1 cellular context compared by ENCODE assay signal in the genomic region with DNA sequence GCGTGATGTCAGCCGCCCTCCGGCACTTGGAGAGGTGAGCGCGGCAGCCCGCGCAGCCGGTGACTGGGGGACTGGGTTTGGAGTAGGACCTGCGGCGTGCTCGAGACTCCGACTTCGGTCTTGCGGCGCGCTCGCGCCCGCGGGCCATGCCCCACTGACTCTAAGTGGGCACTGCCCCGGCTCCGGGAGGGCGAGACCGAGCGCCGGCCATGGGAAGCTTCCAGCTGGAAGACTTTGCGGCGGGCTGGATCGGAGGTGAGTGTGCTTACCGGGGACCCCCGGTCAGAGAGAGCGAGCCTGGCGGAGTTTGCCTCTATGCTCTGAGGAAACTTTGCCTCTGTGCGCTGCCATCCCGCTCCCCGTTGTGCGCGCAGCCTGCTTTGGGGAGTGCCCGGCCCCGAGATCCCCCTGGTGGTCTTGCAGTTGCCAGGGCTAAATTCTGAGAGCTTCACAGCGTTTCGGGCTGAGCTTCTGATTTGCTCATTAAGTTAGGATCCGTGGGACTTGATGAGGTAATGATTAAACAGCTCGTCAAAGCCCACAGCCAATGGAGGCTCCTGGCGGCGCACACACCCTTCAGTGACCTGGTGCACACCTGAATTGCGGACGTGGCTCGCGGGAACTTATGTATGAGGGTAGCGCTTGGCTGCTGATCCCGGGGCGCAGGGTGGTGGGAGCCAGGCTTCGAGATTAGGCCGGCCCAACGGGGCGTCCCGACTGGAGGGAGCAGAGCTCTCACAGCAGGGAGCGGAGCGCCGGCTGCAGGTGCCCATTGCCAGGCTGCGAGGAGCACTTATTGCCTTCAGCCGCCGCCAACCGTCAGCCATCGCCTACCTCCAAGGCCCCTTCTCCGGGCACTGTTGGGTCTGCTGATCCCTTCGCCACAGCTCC.
A peak's percentile ranks its signal among the peaks of the same experiment; 100 is the strongest.
TF ChIP-seq lines count a peak whose summit lies in the region.

A gene with protein sequence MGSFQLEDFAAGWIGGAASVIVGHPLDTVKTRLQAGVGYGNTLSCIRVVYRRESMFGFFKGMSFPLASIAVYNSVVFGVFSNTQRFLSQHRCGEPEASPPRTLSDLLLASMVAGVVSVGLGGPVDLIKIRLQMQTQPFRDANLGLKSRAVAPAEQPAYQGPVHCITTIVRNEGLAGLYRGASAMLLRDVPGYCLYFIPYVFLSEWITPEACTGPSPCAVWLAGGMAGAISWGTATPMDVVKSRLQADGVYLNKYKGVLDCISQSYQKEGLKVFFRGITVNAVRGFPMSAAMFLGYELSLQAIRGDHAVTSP (plus strand): TSS at position 25 of the 891 bp plus-strand sequence. CDS start 185 bp downstream, at position 210.

TF ChIP-seq in H1, 55 proteins besides CTCF, POLR2A, EP300 and RAD21:
- TF ChIP-seq ZNF274 (IDR thresholded peaks at IDR 0.05; ENCODE audit: borderline replicate concordance, extremely low read depth, low read length) (no peak), GABPA (IDR thresholded peaks at IDR 0.05; ENCODE audit: borderline replicate concordance, insufficient read depth, low read length) (peak; percentile 47; the same call in 1 of the 2 replicates), SIN3A (conservative IDR thresholded peaks at IDR 0.05 in 1 of 2, IDR thresholded peaks at IDR 0.05 in 1 of 2; ENCODE audit: low read depth in 1 of 2, low read length in 2 of 2) (0 out of 4 replicates have a peak, but pooled peaks of 1 of the 2 experiments have one; percentile 64), ASH2L (IDR thresholded peaks at IDR 0.05; ENCODE audit: low read length) (peak; percentile 88), RNF2 (IDR thresholded peaks at IDR 0.05; ENCODE audit: borderline replicate concordance, low read depth, low read length, missing control alignments, poor library complexity, severe bottlenecking) (peak; percentile 31), TAF1 (IDR thresholded peaks at IDR 0.05; ENCODE audit: low read depth, low read length) (0 out of 2 replicates have a peak, but pooled peaks have one; percentile 45), POLR2AphosphoS5 (IDR thresholded peaks at IDR 0.05; ENCODE audit: low read depth, low read length) (no peak), EZH2 (IDR thresholded peaks at IDR 0.05; ENCODE audit: low read depth, low read length, severe bottlenecking) (peak; percentile 61), SAP30 (IDR thresholded peaks at IDR 0.05; ENCODE audit: insufficient read depth, insufficient replicate concordance, low read length) (no peak), KDM4A (IDR thresholded peaks at IDR 0.05; ENCODE audit: low read depth, low read length, severe bottlenecking) (peak; percentile 93), CEBPB (IDR thresholded peaks at IDR 0.05; ENCODE audit: low read depth, low read length) (no peak), CREB1 (IDR thresholded peaks at IDR 0.05) (0 out of 2 replicates have a peak, but pooled peaks have one; percentile 25), TBP (IDR thresholded peaks at IDR 0.05; ENCODE audit: low read depth, low read length) (peak; percentile 85), PHF8 (conservative IDR thresholded peaks at IDR 0.05; ENCODE audit: low read depth, low read length) (peak; percentile 33), CBX8 (IDR thresholded peaks at IDR 0.05; ENCODE audit: borderline replicate concordance, low read depth, low read length) (no peak), BACH1 (IDR thresholded peaks at IDR 0.05; ENCODE audit: low read length) (peak; percentile 26; the same call in 1 of the 2 replicates), RFX5 (IDR thresholded peaks at IDR 0.05; ENCODE audit: borderline replicate concordance, low read depth, low read length) (no peak), YY1 (IDR thresholded peaks at IDR 0.05; ENCODE audit: low read depth, low read length) (0 out of 2 replicates have a peak, but pooled peaks have one; percentile 12), TCF12 (IDR thresholded peaks at IDR 0.05; ENCODE audit: low read depth, low read length) (no peak), BCL11A (IDR thresholded peaks at IDR 0.05; ENCODE audit: low read depth in 2 of 2, low read length in 2 of 2) (no peak), BRCA1 (IDR thresholded peaks at IDR 0.05; ENCODE audit: low read depth, low read length) (no peak), HDAC2 (IDR thresholded peaks at IDR 0.05; ENCODE audit: borderline replicate concordance in 1 of 2, low read depth in 2 of 2, low read length in 2 of 2) (no peak), JUN (IDR thresholded peaks at IDR 0.05; ENCODE audit: low read depth, low read length) (no peak)
- TF ChIP-seq, protein P1, sequence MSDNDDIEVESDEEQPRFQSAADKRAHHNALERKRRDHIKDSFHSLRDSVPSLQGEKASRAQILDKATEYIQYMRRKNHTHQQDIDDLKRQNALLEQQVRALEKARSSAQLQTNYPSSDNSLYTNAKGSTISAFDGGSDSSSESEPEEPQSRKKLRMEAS (IDR thresholded peaks at IDR 0.05), result peak; percentile 43
- TF ChIP-seq, protein P2, sequence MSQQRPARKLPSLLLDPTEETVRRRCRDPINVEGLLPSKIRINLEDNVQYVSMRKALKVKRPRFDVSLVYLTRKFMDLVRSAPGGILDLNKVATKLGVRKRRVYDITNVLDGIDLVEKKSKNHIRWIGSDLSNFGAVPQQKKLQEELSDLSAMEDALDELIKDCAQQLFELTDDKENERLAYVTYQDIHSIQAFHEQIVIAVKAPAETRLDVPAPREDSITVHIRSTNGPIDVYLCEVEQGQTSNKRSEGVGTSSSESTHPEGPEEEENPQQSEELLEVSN (IDR thresholded peaks at IDR 0.05), result peak; percentile 61
